Comparison of ENCODE assay signal across 16 cellular contexts in genomic region chr11:46979358-46979757, GRCh38. TPM values are rescaled to one million over a fixed set of nuclear protein-coding genes. Genes with fewer than 3 reads are reported as not detected.
DNase-seq lines count a peak whose midpoint lies in the region; TF ChIP-seq lines count a peak whose summit lies in the region.
"Had no signal": no experiment of that assay in that cellular context is flagged by ENCODE, and none has a peak within 500 bp of the region (broad histone marks: within the 10 kb centered on the region; RNA-seq: fewer than 3 reads in every experiment).

No MANE protein-coding gene starts in this region.

- H3K27ac ChIP-seq in neural progenitor cell, result no peak overlapping the region
- H3K27ac ChIP-seq: BLaER1 treated with 17β-estradiol and CSF1 and Interleukin-3, amounts not matched to agents 10 nM and 100 nM; C4-2B had no signal

- H3K9ac ChIP-seq in neural progenitor cell, result no peak overlapping the region
- H3K9ac ChIP-seq: BLaER1 treated with 17β-estradiol and CSF1 and Interleukin-3, amounts not matched to agents 10 nM and 100 nM had no signal

- no peak overlapping the region for H2AFZ ChIP-seq in neural progenitor cell (replicated peaks)

- H4K20me1 ChIP-seq in neural progenitor cell (ENCODE audit: low read depth), result peaks cover 19% of the 10 kb centered on the region
- H4K20me1 ChIP-seq: BLaER1 treated with 17β-estradiol and CSF1 and Interleukin-3, amounts not matched to agents 10 nM and 100 nM had no signal

- H3K27me3 Mint-ChIP-seq in neural progenitor cell (ENCODE audit: insufficient read depth, low read depth), result peaks cover 2% of the 10 kb centered on the region
- H3K27me3 Mint-ChIP-seq: B cell; CD4-positive, alpha-beta T cell had no signal

- no peaks in the 10 kb centered on the region for H3K27me3 ChIP-seq in neural progenitor cell
- H3K27me3 ChIP-seq: BLaER1 treated with 17β-estradiol and CSF1 and Interleukin-3, amounts not matched to agents 10 nM and 100 nM had no signal

- H3F3A ChIP-seq in neural progenitor cell (ENCODE audit: low read depth), result peaks cover 34% of the 10 kb centered on the region

- peaks cover 60% of the 10 kb centered on the region for H3K4me1 ChIP-seq in neural progenitor cell

- peaks cover 14% of the 10 kb centered on the region for H3K79me2 ChIP-seq in neural progenitor cell (ENCODE audit: low read depth)

- no peak overlapping the region for H3K4me3 Mint-ChIP-seq in neural progenitor cell
- H3K4me3 Mint-ChIP-seq: B cell; CD4-positive, alpha-beta T cell; CD8-positive, alpha-beta T cell had no signal

- H3K4me2 ChIP-seq in neural progenitor cell, result no peak overlapping the region
- H3K4me2 ChIP-seq: BLaER1 treated with 17β-estradiol and CSF1 and Interleukin-3, amounts not matched to agents 10 nM and 100 nM had no signal

- no peaks in the 10 kb centered on the region for H3K9me3 ChIP-seq in neural progenitor cell (ENCODE audit: low read depth)
- H3K9me3 ChIP-seq: A549; BLaER1 treated with 17β-estradiol and CSF1 and Interleukin-3, amounts not matched to agents 10 nM and 100 nM; Caco-2 had no signal

- peaks cover 58% of the 10 kb centered on the region for H3K4me1 Mint-ChIP-seq in neural progenitor cell

- no peak overlapping the region for H3K4me3 ChIP-seq in neural progenitor cell
- H3K4me3 ChIP-seq: A549; BLaER1 treated with 17β-estradiol and CSF1 and Interleukin-3, amounts not matched to agents 10 nM and 100 nM had no signal

- no peaks in the 10 kb centered on the region for H3K36me3 ChIP-seq in neural progenitor cell

- peak overlapping the region; percentile 58 for H3K27ac Mint-ChIP-seq in neural progenitor cell
- H3K27ac Mint-ChIP-seq: B cell; CD4-positive, alpha-beta T cell; CD8-positive, alpha-beta T cell had no signal

- peaks cover 6% of the 10 kb centered on the region for H3K36me3 Mint-ChIP-seq in neural progenitor cell
- H3K36me3 Mint-ChIP-seq: CD8-positive, alpha-beta T cell had no signal

- DNase-seq in NOMO-1 treated with DMSO at 0.1 percent for 48 hours (lab: John Stamatoyannopoulos, UW; ENCODE audit: unreplicated experiment), result peak; percentile 42
- no peak for DNase-seq in NOMO-1 treated with dmso at 0.1 percent for 144 hours (lab: John Stamatoyannopoulos, UW; ENCODE audit: unreplicated experiment)
- no peak for DNase-seq in neural progenitor cell (ENCODE audit: low spot score)
- no peak for DNase-seq in activated CD4-positive, alpha-beta T cell treated with anti-CD3 and anti-CD28 coated beads for 48 hours
- no peak for DNase-seq in activated CD4-positive, alpha-beta T cell treated with anti-CD3 and anti-CD28 coated beads for 4 hours
- DNase-seq: AML-193; Caco-2; Calu3; CD4-positive, alpha-beta T cell; CD8-positive, alpha-beta T cell; DMS79 treated with DMSO at 0.1 percent for 48 hours; GF-D8 had no signal

- no peaks in the 10 kb centered on the region for H3K9me3 Mint-ChIP-seq in neural progenitor cell
- H3K9me3 Mint-ChIP-seq: CD4-positive, alpha-beta T cell; CD8-positive, alpha-beta T cell had no signal

- no peak for TF ChIP-seq CTCF in neural progenitor cell (IDR thresholded peaks at IDR 0.05)

RNA-seq across cellular contexts. Expression of gene CSTPP1, which starts 42.8 kb away (rescaled TPM):
- total RNA-seq in neural progenitor cell (ENCODE audit: low replicate concordance), result 32.7 and 51.7 TPM in 2 replicates
